23 cellular contexts compared by ENCODE assay signal in the genomic region with DNA sequence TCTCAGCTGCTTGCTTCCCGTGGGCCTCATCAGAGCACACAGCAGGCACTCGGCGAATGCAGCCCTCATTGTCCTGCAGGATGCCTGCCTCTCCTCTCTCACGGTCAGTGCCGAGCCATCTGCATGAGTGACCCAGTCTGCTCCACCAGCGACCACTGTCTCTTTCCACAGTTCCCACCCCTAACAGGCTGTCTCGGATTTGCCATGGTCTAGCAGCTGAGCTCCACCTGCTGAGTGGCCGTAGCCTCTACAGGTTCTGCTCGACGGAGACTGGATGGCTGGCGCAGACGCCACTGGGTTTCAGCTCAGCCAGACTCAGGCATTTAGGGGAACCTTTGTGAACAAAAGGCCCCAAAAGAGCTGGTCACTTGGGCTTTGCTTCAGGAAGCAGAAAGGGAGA.
DNase-seq lines count a peak whose midpoint lies in the region; ATAC-seq and TF ChIP-seq lines count a peak whose summit lies in the region.
"Had no signal": no experiment of that assay in that cellular context is flagged by ENCODE, and none has a peak within 500 bp of the region (broad histone marks: within the 10 kb centered on the region; RNA-seq: fewer than 3 reads in every experiment).

No MANE protein-coding gene starts in this region.

- H3K4me1 Mint-ChIP-seq in stimulated activated naive B cell treated with anti-CD40 and anti-IgM and Interleukin-4, amounts not matched to agents 10 μg/mL and 1 μg/mL and 100 μg/mL, for 72 hours: no peaks in the 10 kb centered on the region
- H3K4me1 Mint-ChIP-seq: activated T-helper 17 cell treated with anti-CD3 and anti-CD28 coated beads, Interleukin-2, amount 50 U/mL, for 72 hours had no signal

- TF ChIP-seq CTCF in Panc1 (IDR thresholded peaks at IDR 0.05): no peak; the same call in 1 of the 2 replicates

- peaks cover 10% of the 10 kb centered on the region for H3K27me3 ChIP-seq in Panc1 (ENCODE audit: control insufficient read depth, insufficient read depth, low read length)
- H3K27me3 ChIP-seq: BE2C, neutrophil, transverse colon had no signal

- no TSS peak for BruUV-seq in Panc1 (replicated peaks; lab: Mats Ljungman, UMichigan)

- H3K9me3 Mint-ChIP-seq in stimulated activated naive B cell treated with anti-CD40 and anti-IgM and Interleukin-4, amounts not matched to agents 10 μg/mL and 1 μg/mL and 100 μg/mL, for 72 hours: peaks cover 2 to 4% of the 10 kb centered on the region in 2 donors

- ATAC-seq in Panc1 (peak; percentile 63), GM19328 (IDR thresholded peaks at IDR 0.05; ENCODE audit: unreplicated experiment) (no peak)
- ATAC-seq in stimulated activated naive B cell treated with anti-CD40 and anti-IgM and Interleukin-4, amounts not matched to agents 10 μg/mL and 1 μg/mL and 100 μg/mL, for 72 hours (replicated peaks): no peak
- ATAC-seq: activated naive CD4-positive, alpha-beta T cell treated with anti-CD3 and anti-CD28 coated beads, Interleukin-2, amount 50 U/mL, for 72 hours; activated T-helper 17 cell treated with anti-CD3 and anti-CD28 coated beads, Interleukin-2, amount 50 U/mL, for 72 hours had no signal

- no peak overlapping the region for H3K4me3 Mint-ChIP-seq in stimulated activated naive B cell treated with anti-CD40 and anti-IgM and Interleukin-4, amounts not matched to agents 10 μg/mL and 1 μg/mL and 100 μg/mL, for 72 hours
- H3K4me3 Mint-ChIP-seq: activated T-helper 17 cell treated with anti-CD3 and anti-CD28 coated beads, Interleukin-2, amount 50 U/mL, for 72 hours had no signal

- in situ Hi-C loops in Panc1 (cut with HindIII; ENCODE audit: low pct_unique_long_range_greater_than_20kb, low sequenced_read_pairs): no loop called here

- peaks cover 0 to 6% of the 10 kb centered on the region in 2 donors for H3K27me3 Mint-ChIP-seq in stimulated activated naive B cell treated with anti-CD40 and anti-IgM and Interleukin-4, amounts not matched to agents 10 μg/mL and 1 μg/mL and 100 μg/mL, for 72 hours
- H3K27me3 Mint-ChIP-seq: progenitor cell of endocrine pancreas had no signal

- CTCF ChIA-PET in Panc1 (lab: Charles Lee): interaction anchor here (0.7 kb wide), 1 partner anchor 145 kb away, joined by 4 read pairs; no protein-coding TSS in a partner anchor

- no peak overlapping the region for H3K4me3 ChIP-seq in Panc1 (ENCODE audit: low read depth in 2 of 2, low read length in 2 of 2)
- H3K4me3 ChIP-seq: transverse colon had no signal

- H3K27ac Mint-ChIP-seq in stimulated activated naive B cell treated with anti-CD40 and anti-IgM and Interleukin-4, amounts not matched to agents 10 μg/mL and 1 μg/mL and 100 μg/mL, for 72 hours: peak overlapping the region; percentile 21
- H3K27ac Mint-ChIP-seq: activated naive CD4-positive, alpha-beta T cell treated with anti-CD3 and anti-CD28 coated beads, Interleukin-2, amount 50 U/mL, for 72 hours; activated T-helper 17 cell treated with anti-CD3 and anti-CD28 coated beads, Interleukin-2, amount 50 U/mL, for 72 hours had no signal

- H3K27ac ChIP-seq in Panc1 (ENCODE audit: low read length): no peak overlapping the region
- H3K27ac ChIP-seq: neutrophil, transverse colon had no signal

- peak; percentile 36 for DNase-seq in NCI-H2227 (lab: John Stamatoyannopoulos, UW; ENCODE audit: unreplicated experiment)
- no peak for DNase-seq in NCI-H2227 treated with DMSO at 0.1 percent for 48 hours (lab: John Stamatoyannopoulos, UW)
- DNase-seq in Panc1 (ENCODE audit: low read depth, low spot score): no peak
- DNase-seq in islet precursor cell: peak; percentile 55
- no peak for DNase-seq in stimulated activated naive B cell treated with anti-CD40 and anti-IgM and Interleukin-4, amounts not matched to agents 10 μg/mL and 1 μg/mL and 100 μg/mL, for 72 hours
- DNase-seq in activated naive CD4-positive, alpha-beta T cell treated with Interleukin-2 at 50 U/mL for 16 hours: no peak
- DNase-seq in Ammon's horn (ENCODE audit: low spot score): no peak
- DNase-seq: activated CD4-positive, alpha-beta T cell treated with anti-CD3 and anti-CD28 coated beads, Interleukin-2, amount 50 U/mL, for 48 hours; activated CD8-positive, alpha-beta memory T cell treated with anti-CD3 and anti-CD28 coated beads, Interleukin-2, amount 50 U/mL, for 48 hours; aorta; BE2C; DND-41; Karpas-422; kidney glomerular epithelial cell; NCI-H2029 treated with DMSO at 0.1 percent for 48 hours; NCI-H510A; stimulated activated CD8-positive, alpha-beta memory T cell treated with anti-CD3 and anti-CD28 coated beads, Interleukin-4, amount 100 ng/mL, for 48 hours; transverse colon had no signal

- intact Hi-C loops in Panc1 (cut with micrococcal nuclease; ENCODE audit: unreplicated experiment): no loop called here

- no peaks in the 10 kb centered on the region for H3K36me3 Mint-ChIP-seq in stimulated activated naive B cell treated with anti-CD40 and anti-IgM and Interleukin-4, amounts not matched to agents 10 μg/mL and 1 μg/mL and 100 μg/mL, for 72 hours

- no peaks in the 10 kb centered on the region for H3K9me3 ChIP-seq in Panc1 (ENCODE audit: control insufficient read depth, insufficient read depth, low read depth, low read length)
- H3K9me3 ChIP-seq: BE2C, neutrophil, transverse colon had no signal

- H3K4me1 ChIP-seq in Panc1 (ENCODE audit: control insufficient read depth, insufficient read depth, low read length): no peaks in the 10 kb centered on the region
- H3K4me1 ChIP-seq: BE2C, transverse colon had no signal

- POLR2A ChIA-PET in Panc1 (lab: Charles Lee): no interaction called here

- H3K36me3 ChIP-seq in Panc1 (ENCODE audit: control insufficient read depth, insufficient read depth, low read length): no peaks in the 10 kb centered on the region
- H3K36me3 ChIP-seq: BE2C, neutrophil, transverse colon had no signal

Comparison
In these comparisons a context has a peak if more than half of its experiments do, and no peak if none do; other contexts are left out.
1. DNase-seq: peak in NCI-H2227 (single experiment) and islet precursor cell (single experiment); none in NCI-H2227 treated with DMSO at 0.1 percent for 48 hours (single experiment), Panc1 (single experiment), stimulated activated naive B cell treated with anti-CD40 and anti-IgM and Interleukin-4, amounts not matched to agents 10 μg/mL and 1 μg/mL and 100 μg/mL, for 72 hours (single experiment), activated naive CD4-positive, alpha-beta T cell treated with Interleukin-2 at 50 U/mL for 16 hours (single experiment) and Ammon's horn (single experiment).